ENCODE assay signal across 24 cellular contexts in the genomic region with DNA sequence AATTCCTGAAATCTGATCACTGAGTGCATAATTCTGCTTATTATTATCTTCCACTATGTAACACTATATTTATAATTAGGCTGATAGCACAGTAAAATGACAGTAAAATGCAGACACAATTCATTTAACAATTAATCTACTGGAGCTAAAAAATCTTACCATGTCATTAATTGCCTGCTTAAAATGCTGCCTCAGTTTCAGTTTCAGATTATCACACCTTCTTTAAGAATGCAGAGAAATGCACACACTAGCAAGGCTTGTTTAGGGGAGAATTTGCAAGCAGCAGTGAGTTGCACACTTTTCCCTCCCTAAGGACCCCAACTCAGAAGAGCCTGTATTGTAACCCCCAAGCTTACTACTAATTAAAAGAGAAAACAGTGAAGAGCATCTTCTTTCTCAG.
A peak's percentile ranks its signal among the peaks of the same experiment; 100 is the strongest.
DNase-seq lines count a peak whose midpoint lies in the region; ATAC-seq and TF ChIP-seq lines count a peak whose summit lies in the region.
"Had no signal": no experiment of that assay in that cellular context is flagged by ENCODE, and none has a peak within 500 bp of the region (broad histone marks: within the 10 kb centered on the region; RNA-seq: fewer than 3 reads in every experiment).

No MANE protein-coding gene starts in this region.

- H2AFZ ChIP-seq in neural progenitor cell (replicated peaks), result no peak overlapping the region

- H3K27me3 Mint-ChIP-seq in activated T-cell treated with anti-CD3 and anti-CD28 coated beads, Interleukin-2, amount 50 U/mL, for 72 hours (ENCODE audit: low read depth), result no peaks in the 10 kb centered on the region
- H3K27me3 Mint-ChIP-seq in activated B cell treated with CpG ODN at 0.5 μM for 24 hours (no peaks in the 10 kb centered on the region), neural progenitor cell (ENCODE audit: insufficient read depth, low read depth) (no peaks in the 10 kb centered on the region)
- no peaks in the 10 kb centered on the region for H3K27me3 Mint-ChIP-seq in stimulated activated naive B cell treated with anti-CD40 and anti-IgM and Interleukin-4, amounts not matched to agents 10 μg/mL and 1 μg/mL and 100 μg/mL, for 72 hours
- H3K27me3 Mint-ChIP-seq: CD4-positive, alpha-beta T cell had no signal

- POLR2A ChIA-PET in activated B cell treated with CpG ODN at 0.5 μM for 24 hours (lab: Charles Lee), result interaction anchor here (0.6 to 1.0 kb wide), 2 partner anchors 14 to 85 kb away, joined by 3 to 4 read pairs; no protein-coding TSS in a partner anchor

- H3K4me1 ChIP-seq in neural progenitor cell, result peaks cover 18% of the 10 kb centered on the region
- H3K4me1 ChIP-seq: HAP-1 had no signal

- no peak overlapping the region for H3K4me3 Mint-ChIP-seq in activated T-cell treated with anti-CD3 and anti-CD28 coated beads, Interleukin-2, amount 50 U/mL, for 72 hours
- H3K4me3 Mint-ChIP-seq in activated B cell treated with CpG ODN at 0.5 μM for 24 hours (peak overlapping the region; percentile 45), neural progenitor cell (no peak overlapping the region)
- no peak overlapping the region for H3K4me3 Mint-ChIP-seq in stimulated activated naive B cell treated with anti-CD40 and anti-IgM and Interleukin-4, amounts not matched to agents 10 μg/mL and 1 μg/mL and 100 μg/mL, for 72 hours
- H3K4me3 Mint-ChIP-seq: CD4-positive, alpha-beta T cell had no signal

- peaks cover 0 to 2% of the 10 kb centered on the region in 2 donors for H3K36me3 Mint-ChIP-seq in activated T-cell treated with anti-CD3 and anti-CD28 coated beads, Interleukin-2, amount 50 U/mL, for 72 hours (ENCODE audit: insufficient read depth in 2 of 2)
- H3K36me3 Mint-ChIP-seq in activated B cell treated with CpG ODN at 0.5 μM for 24 hours (ENCODE audit: low read depth) (peaks cover 30% of the 10 kb centered on the region), neural progenitor cell (no peaks in the 10 kb centered on the region)
- peaks cover 26 to 47% of the 10 kb centered on the region in 2 donors for H3K36me3 Mint-ChIP-seq in stimulated activated naive B cell treated with anti-CD40 and anti-IgM and Interleukin-4, amounts not matched to agents 10 μg/mL and 1 μg/mL and 100 μg/mL, for 72 hours

- no peak for ATAC-seq in activated T-cell treated with anti-CD3 and anti-CD28 coated beads, Interleukin-2, amount 50 U/mL, for 72 hours (replicated peaks in 1 of 2)
- no peak for ATAC-seq in activated B cell treated with CpG ODN at 0.5 μM for 24 hours (ENCODE audit: low read depth)
- no peak for ATAC-seq in stimulated activated naive B cell treated with anti-CD40 and anti-IgM and Interleukin-4, amounts not matched to agents 10 μg/mL and 1 μg/mL and 100 μg/mL, for 72 hours (replicated peaks)

- intact Hi-C loops in activated B cell treated with CpG ODN at 0.5 μM for 24 hours (cut with micrococcal nuclease), result no loop called here

- no peak overlapping the region for H3K9ac ChIP-seq in neural progenitor cell

- no peaks in the 10 kb centered on the region for H3K36me3 ChIP-seq in neural progenitor cell
- H3K36me3 ChIP-seq: HAP-1 had no signal

- H4K20me1 ChIP-seq in neural progenitor cell (ENCODE audit: low read depth), result no peaks in the 10 kb centered on the region

- peaks cover 3% of the 10 kb centered on the region for H3F3A ChIP-seq in neural progenitor cell (ENCODE audit: low read depth)

- no peak overlapping the region for H3K4me2 ChIP-seq in neural progenitor cell

- no peaks in the 10 kb centered on the region for H3K9me3 Mint-ChIP-seq in activated T-cell treated with anti-CD3 and anti-CD28 coated beads, Interleukin-2, amount 50 U/mL, for 72 hours
- H3K9me3 Mint-ChIP-seq in activated B cell treated with CpG ODN at 0.5 μM for 24 hours (no peaks in the 10 kb centered on the region), neural progenitor cell (no peaks in the 10 kb centered on the region)
- H3K9me3 Mint-ChIP-seq in stimulated activated naive B cell treated with anti-CD40 and anti-IgM and Interleukin-4, amounts not matched to agents 10 μg/mL and 1 μg/mL and 100 μg/mL, for 72 hours, result no peaks in the 10 kb centered on the region
- H3K9me3 Mint-ChIP-seq: CD4-positive, alpha-beta T cell had no signal

- no peak overlapping the region for H3K4me3 ChIP-seq in neural progenitor cell
- H3K4me3 ChIP-seq: HAP-1 had no signal

- no peaks in the 10 kb centered on the region for H3K9me3 ChIP-seq in neural progenitor cell (ENCODE audit: low read depth)
- H3K9me3 ChIP-seq: HAP-1 had no signal

- no peak overlapping the region for H3K27ac ChIP-seq in neural progenitor cell
- H3K27ac ChIP-seq: RWPE1 had no signal

- no peak for TF ChIP-seq CTCF in GM20000 (IDR thresholded peaks at IDR 0.05; ENCODE audit: extremely low read depth, missing control alignments)
- TF ChIP-seq CTCF in activated B cell treated with CpG ODN at 0.5 μM for 24 hours (IDR thresholded peaks at IDR 0.05), result no peak
- TF ChIP-seq CTCF in neural progenitor cell (IDR thresholded peaks at IDR 0.05), result no peak
- no peak for TF ChIP-seq CTCF in GM13976 (IDR thresholded peaks at IDR 0.05; ENCODE audit: borderline replicate concordance, control extremely low read depth, extremely low read depth, insufficient read depth, missing control alignments)

- no peaks in the 10 kb centered on the region for H3K4me1 Mint-ChIP-seq in activated T-cell treated with anti-CD3 and anti-CD28 coated beads, Interleukin-2, amount 50 U/mL, for 72 hours (ENCODE audit: low read depth)
- peaks cover 30% of the 10 kb centered on the region for H3K4me1 Mint-ChIP-seq in activated B cell treated with CpG ODN at 0.5 μM for 24 hours
- peaks cover 19 to 21% of the 10 kb centered on the region in 2 donors for H3K4me1 Mint-ChIP-seq in stimulated activated naive B cell treated with anti-CD40 and anti-IgM and Interleukin-4, amounts not matched to agents 10 μg/mL and 1 μg/mL and 100 μg/mL, for 72 hours
- peaks cover 6% of the 10 kb centered on the region for H3K4me1 Mint-ChIP-seq in neural progenitor cell

- in situ Hi-C loops in GM13976 (cut with MboI; ENCODE audit: low sequenced_read_pairs, unreplicated experiment), result no loop called here

- CTCF ChIA-PET in activated B cell treated with CpG ODN at 0.5 μM for 24 hours (lab: Charles Lee), result interaction anchor here (0.8 to 1.1 kb wide), 2 partner anchors 84 to 86 kb away, joined by 3 read pairs; no protein-coding TSS in a partner anchor

- H3K27me3 ChIP-seq in neural progenitor cell, result no peaks in the 10 kb centered on the region

- DNase-seq in activated T-cell treated with anti-CD3 and anti-CD28 coated beads, Interleukin-2, amount 50 U/mL, for 72 hours, result no peak
- DNase-seq in activated T-cell treated with anti-CD3 and anti-CD28 coated beads for 4 hours (no peak), GM20000 (ENCODE audit: low spot score) (peak; percentile 14), activated B cell treated with CpG ODN at 0.5 μM for 24 hours (no peak), neural progenitor cell (ENCODE audit: low spot score) (no peak), NCI-H1105 (lab: John Stamatoyannopoulos, UW) (no peak), GM13976 (ENCODE audit: low spot score) (no peak)
- no peak for DNase-seq in stimulated activated naive B cell treated with anti-CD40 and anti-IgM and Interleukin-4, amounts not matched to agents 10 μg/mL and 1 μg/mL and 100 μg/mL, for 72 hours
- DNase-seq: 8988T; ACHN; CD4-positive, alpha-beta T cell; GOT3; IMR-90; KG1; NCI-H1092; NCI-H1436; NCI-H187; NCI-H2081 treated with DMSO at 0.1 percent for 48 hours; NCI-H2171; NCI-H226; NCI-H510A; SHP77 had no signal

- peak overlapping the region; percentile 25 for H3K27ac Mint-ChIP-seq in activated T-cell treated with anti-CD3 and anti-CD28 coated beads, Interleukin-2, amount 50 U/mL, for 72 hours
- H3K27ac Mint-ChIP-seq in activated B cell treated with CpG ODN at 0.5 μM for 24 hours (peak overlapping the region; percentile 24), neural progenitor cell (no peak overlapping the region)
- peak overlapping the region; percentile 80 for H3K27ac Mint-ChIP-seq in stimulated activated naive B cell treated with anti-CD40 and anti-IgM and Interleukin-4, amounts not matched to agents 10 μg/mL and 1 μg/mL and 100 μg/mL, for 72 hours
- H3K27ac Mint-ChIP-seq: CD4-positive, alpha-beta T cell had no signal

- H3K79me2 ChIP-seq in neural progenitor cell (ENCODE audit: low read depth), result no peaks in the 10 kb centered on the region
